8 cellular contexts compared by ENCODE assay signal in the genomic region with DNA sequence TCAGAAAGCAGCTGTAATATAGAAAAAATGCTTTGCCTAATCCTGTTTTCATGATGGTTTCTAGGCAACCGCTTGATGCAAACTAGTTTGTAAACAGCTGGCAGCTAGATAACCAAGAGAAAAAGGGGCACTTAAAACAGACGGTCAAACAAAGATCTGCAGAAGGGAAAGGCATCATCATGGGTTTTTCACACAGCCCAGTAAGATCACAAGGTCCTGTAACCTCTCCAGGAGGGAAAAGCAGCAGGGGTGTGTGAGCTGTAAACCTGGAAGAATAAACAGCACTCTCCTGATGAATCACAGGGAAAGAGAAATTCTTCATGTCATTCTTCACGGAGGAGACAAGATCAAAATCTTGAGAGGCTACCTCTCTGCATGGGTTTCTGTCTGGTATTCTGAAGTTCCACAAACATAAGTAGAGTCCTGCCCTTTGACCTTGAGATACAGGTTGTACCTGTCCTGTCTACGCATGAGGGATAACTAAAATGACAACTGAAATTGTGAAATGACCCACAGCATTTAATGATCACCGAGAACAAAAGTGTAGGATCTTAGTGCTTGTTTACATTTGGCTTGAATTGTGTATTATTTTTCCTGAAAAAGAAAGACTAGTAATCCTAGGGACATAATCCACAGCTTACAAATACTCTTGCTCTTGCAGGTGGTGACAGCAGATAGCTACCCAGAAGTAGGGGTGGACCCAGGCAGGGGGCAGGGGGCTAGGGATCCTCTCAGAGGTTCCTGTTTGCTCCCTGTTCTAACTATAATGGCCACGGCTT. TPM values are rescaled to one million over a fixed set of nuclear protein-coding genes. Genes with fewer than 3 reads are reported as not detected.
DNase-seq lines count a peak whose midpoint lies in the region; ATAC-seq and TF ChIP-seq lines count a peak whose summit lies in the region.

No MANE protein-coding gene starts in this region.

- H3K27ac Mint-ChIP-seq in CD8-positive, alpha-beta memory T cell: peak overlapping the region in 1 of 8 donors; percentile 19
- H3K27ac Mint-ChIP-seq in activated CD4-positive, alpha-beta memory T cell treated with anti-CD3 and anti-CD28 coated beads, Interleukin-2, amount 10 ng/mL, durations not matched to agents 7 days and 5 days: no peak overlapping the region

- CTCF ChIA-PET in CD8-positive, alpha-beta memory T cell (lab: Charles Lee): no interaction called here
- CTCF ChIA-PET in activated CD4-positive, alpha-beta memory T cell treated with anti-CD3 and anti-CD28 coated beads, Interleukin-2, amount 10 ng/mL, durations not matched to agents 7 days and 5 days (lab: Charles Lee): no interaction called here

- no peaks in the 10 kb centered on the region for H3K27me3 ChIP-seq in CD8-positive, alpha-beta memory T cell (ENCODE audit: insufficient read depth, low read length, poor library complexity, severe bottlenecking)
- H3K27me3 ChIP-seq in layer of hippocampus (ENCODE audit: control insufficient read depth, insufficient read depth, low read length) (no peaks in the 10 kb centered on the region), psoas muscle (ENCODE audit: insufficient read depth in 3 of 3, low read length in 2 of 3) (no peaks in the 10 kb centered on the region)

- H3K4me1 ChIP-seq in CD8-positive, alpha-beta memory T cell (ENCODE audit: insufficient read depth, low read length): peaks cover 8% of the 10 kb centered on the region
- peaks cover 16% of the 10 kb centered on the region for H3K4me1 ChIP-seq in psoas muscle

- no peaks in the 10 kb centered on the region for H3K9me3 Mint-ChIP-seq in CD8-positive, alpha-beta memory T cell
- no peaks in the 10 kb centered on the region for H3K9me3 Mint-ChIP-seq in activated CD4-positive, alpha-beta memory T cell treated with anti-CD3 and anti-CD28 coated beads, Interleukin-2, amount 10 ng/mL, durations not matched to agents 7 days and 5 days

- H3K36me3 ChIP-seq in CD8-positive, alpha-beta memory T cell (ENCODE audit: insufficient read depth, low read length): no peaks in the 10 kb centered on the region
- H3K36me3 ChIP-seq in psoas muscle (ENCODE audit: insufficient read depth in 1 of 2, low read depth in 1 of 2): no peaks in the 10 kb centered on the region

- H3K4me1 Mint-ChIP-seq in CD8-positive, alpha-beta memory T cell: peaks cover 13 to 25% (median 19%) of the 10 kb centered on the region in 3 donors
- H3K4me1 Mint-ChIP-seq in activated CD4-positive, alpha-beta memory T cell treated with anti-CD3 and anti-CD28 coated beads, Interleukin-2, amount 10 ng/mL, durations not matched to agents 7 days and 5 days: peaks cover 9% of the 10 kb centered on the region

- POLR2A ChIA-PET in CD8-positive, alpha-beta memory T cell (lab: Charles Lee): no interaction called here
- POLR2A ChIA-PET in activated CD4-positive, alpha-beta memory T cell treated with anti-CD3 and anti-CD28 coated beads, Interleukin-2, amount 10 ng/mL, durations not matched to agents 7 days and 5 days (lab: Charles Lee): interaction anchor here (1.0 kb wide), 1 partner anchor 47 kb away, joined by 3 read pairs; no protein-coding TSS in a partner anchor

- no peak overlapping the region for H3K4me3 Mint-ChIP-seq in CD8-positive, alpha-beta memory T cell
- no peak overlapping the region for H3K4me3 Mint-ChIP-seq in activated CD4-positive, alpha-beta memory T cell treated with anti-CD3 and anti-CD28 coated beads, Interleukin-2, amount 10 ng/mL, durations not matched to agents 7 days and 5 days

- 51 to 57% (median 54%) methylated on average over 6 of the region's 6 CpGs for WGBS in psoas muscle, 3 donors

- no peak for TF ChIP-seq CTCF in psoas muscle (IDR thresholded peaks at IDR 0.05)

- no peak for ATAC-seq in psoas muscle

- H3K36me3 Mint-ChIP-seq in CD8-positive, alpha-beta memory T cell: peaks cover 2 to 10% (median 4%) of the 10 kb centered on the region in 3 donors
- H3K36me3 Mint-ChIP-seq in activated CD4-positive, alpha-beta memory T cell treated with anti-CD3 and anti-CD28 coated beads, Interleukin-2, amount 10 ng/mL, durations not matched to agents 7 days and 5 days (ENCODE audit: low read depth): peaks cover 11% of the 10 kb centered on the region

- H3K4me3 ChIP-seq in CD8-positive, alpha-beta memory T cell (ENCODE audit: low read length): no peak overlapping the region
- no peak overlapping the region for H3K4me3 ChIP-seq in psoas muscle

- intact Hi-C loops in psoas muscle (cut with DNase I): no loop called here

- no peaks in the 10 kb centered on the region for H3K27me3 Mint-ChIP-seq in CD8-positive, alpha-beta memory T cell
- no peaks in the 10 kb centered on the region for H3K27me3 Mint-ChIP-seq in activated CD4-positive, alpha-beta memory T cell treated with anti-CD3 and anti-CD28 coated beads, Interleukin-2, amount 10 ng/mL, durations not matched to agents 7 days and 5 days

- no peak for DNase-seq in CD8-positive, alpha-beta memory T cell
- DNase-seq in HT-29 (ENCODE audit: low spot score): peak; percentile 54
- DNase-seq in amniotic epithelial cell (ENCODE audit: low read depth): peak; percentile 95
- DNase-seq in NCI-H187 treated with DMSO at 0.1 percent for 48 hours (lab: John Stamatoyannopoulos, UW): no peak
- no peak for DNase-seq in psoas muscle
- DNase-seq in activated CD4-positive, alpha-beta memory T cell treated with anti-CD3 and anti-CD28 coated beads, Interleukin-2, amount 10 ng/mL, durations not matched to agents 7 days and 5 days: no peak
- no peak for DNase-seq in SW480 (ENCODE audit: low spot score)

- H3K27ac ChIP-seq in CD8-positive, alpha-beta memory T cell (ENCODE audit: low read depth, low read length): peak overlapping the region; percentile 38
- H3K27ac ChIP-seq in layer of hippocampus (ENCODE audit: low read depth, low read length): peak overlapping the region; percentile 49
- no peak overlapping the region for H3K27ac ChIP-seq in psoas muscle

- no peaks in the 10 kb centered on the region for H3K9me3 ChIP-seq in CD8-positive, alpha-beta memory T cell (ENCODE audit: low read length)
- H3K9me3 ChIP-seq in psoas muscle: no peaks in the 10 kb centered on the region

RNA-seq across cellular contexts. Expression of a gene that starts 48.0 kb away (rescaled TPM):
- total RNA-seq in CD8-positive, alpha-beta memory T cell: 10 to 100 TPM; 23.9 to 25.0 TPM
- 12.5 TPM for polyA plus RNA-seq in CD8-positive, alpha-beta memory T cell
- 3.2 and 4.1 TPM in 2 replicates for total RNA-seq in HT-29 (2014; rRNA removed; shearing (Covaris generic))
- 10 to 100 TPM in 2 of 4 donors, 1 to 10 TPM in 2; 6.7 to 14.7 (median 10.9) TPM for total RNA-seq in psoas muscle
- 1 to 10 TPM; 2.2 to 3.6 (median 3.3) TPM for polyA plus RNA-seq in psoas muscle
- 10 to 100 TPM; 42.2 to 44.7 TPM for total RNA-seq in activated CD4-positive, alpha-beta memory T cell treated with anti-CD3 and anti-CD28 coated beads, Interleukin-2, amount 10 ng/mL, durations not matched to agents 7 days and 5 days

Comparison
In these comparisons a context has a peak if more than half of its experiments do, and no peak if none do; other contexts are left out.
1. DNase-seq: peak in HT-29 (single experiment) and amniotic epithelial cell (single experiment); none in CD8-positive, alpha-beta memory T cell (0 of 5), NCI-H187 treated with DMSO at 0.1 percent for 48 hours (single experiment), psoas muscle (0 of 2), activated CD4-positive, alpha-beta memory T cell treated with anti-CD3 and anti-CD28 coated beads, Interleukin-2, amount 10 ng/mL, durations not matched to agents 7 days and 5 days (single experiment) and SW480 (single experiment).